In genomic region chr1:173507205-173507846, GRCh38 we compare ENCODE assay signal across 9 cellular contexts. TPM values are rescaled to one million over a fixed set of nuclear protein-coding genes. Genes with fewer than 3 reads are reported as not detected.
DNase-seq lines count a peak whose midpoint lies in the region; ATAC-seq, FAIRE-seq and TF ChIP-seq lines count a peak whose summit lies in the region.
"Had no signal": no experiment of that assay in that cellular context is flagged by ENCODE, and none has a peak within 500 bp of the region (broad histone marks: within the 10 kb centered on the region; RNA-seq: fewer than 3 reads in every experiment).

No MANE protein-coding gene starts in this region.

- no peak for ATAC-seq in GM21528 (IDR thresholded peaks at IDR 0.05; ENCODE audit: low FRiP score, unreplicated experiment)

- no peak for TF ChIP-seq EP300 in SK-N-SH (IDR thresholded peaks at IDR 0.05; ENCODE audit: borderline replicate concordance in 1 of 2, low read depth in 1 of 2, low read length in 1 of 2)

- H3K36me3 Mint-ChIP-seq in CD14-positive monocyte = no peaks in the 10 kb centered on the region

- H3K36me3 ChIP-seq in SK-N-SH (replicated peaks in 1 of 2; ENCODE audit: control insufficient read depth in 1 of 2, insufficient read depth in 2 of 2, low read length in 1 of 2) (no peaks in the 10 kb centered on the region), smooth muscle cell (ENCODE audit: low read depth) (no peaks in the 10 kb centered on the region)

- H3K27me3 Mint-ChIP-seq in CD14-positive monocyte (ENCODE audit: low read depth in 3 of 3) = peaks cover 0 to 3% (median under 1%) of the 10 kb centered on the region in 3 donors

- WGBS in SK-N-SH (ENCODE audit: low lambda C conversion rate) = 65% methylated on average over 3 of the region's 3 CpGs
- 81% methylated on average over 3 of the region's 3 CpGs for WGBS in smooth muscle cell (ENCODE audit: low lambda C conversion rate)

- H3K9me2 ChIP-seq in SK-N-SH = no peaks in the 10 kb centered on the region

- H4K20me1 ChIP-seq in SK-N-SH (ENCODE audit: insufficient read depth) = no peaks in the 10 kb centered on the region
- no peaks in the 10 kb centered on the region for H4K20me1 ChIP-seq in smooth muscle cell (ENCODE audit: low read depth)

- H3K4me1 ChIP-seq in SK-N-SH (ENCODE audit: control insufficient read depth in 1 of 2, insufficient read depth in 2 of 2, low read depth in 1 of 2, low read length in 1 of 2) (peaks cover 0 to 6% of the 10 kb centered on the region in 2 experiments; a peak in 1 of 4 replicates), smooth muscle cell (ENCODE audit: low read depth) (peaks cover 12% of the 10 kb centered on the region)

- H3K4me3 ChIP-seq in SK-N-SH (ENCODE audit: low read depth in 2 of 2, low read length in 1 of 2) (no peak overlapping the region), smooth muscle cell (no peak overlapping the region)

- H3K9me3 ChIP-seq in SK-N-SH (no peaks in the 10 kb centered on the region), smooth muscle cell (replicated peaks; ENCODE audit: low read depth) (no peaks in the 10 kb centered on the region)

- TF ChIP-seq RAD21 in SK-N-SH (IDR thresholded peaks at IDR 0.05; ENCODE audit: low read length) = no peak

- intact Hi-C loops in CD14-positive monocyte (cut with micrococcal nuclease) = no loop called here

- POLR2A ChIA-PET in SK-N-SH (lab: Yijun Ruan, JAX) = no interaction called here

- no peaks in the 10 kb centered on the region for H3K79me2 ChIP-seq in SK-N-SH (ENCODE audit: insufficient read depth)
- no peaks in the 10 kb centered on the region for H3K79me2 ChIP-seq in smooth muscle cell (ENCODE audit: low read depth)

- DNase-seq in H54 (ENCODE audit: insufficient read length, low spot score) (peak; percentile 19), SK-N-SH (no peak), hepatic stellate cell (ENCODE audit: low spot score) (peak; percentile 35), smooth muscle cell (lab: John Stamatoyannopoulos, UW; ENCODE audit: unreplicated experiment) (no peak), CD14-positive monocyte (ENCODE audit: low spot score) (no peak), SKM-1 (lab: John Stamatoyannopoulos, UW; ENCODE audit: unreplicated experiment) (no peak), superior temporal gyrus (ENCODE audit: extremely low spot score) (no peak)

- TF ChIP-seq CTCF in SK-N-SH (IDR thresholded peaks at IDR 0.05) (no peak), smooth muscle cell (IDR thresholded peaks at IDR 0.05; ENCODE audit: borderline replicate concordance, insufficient read depth, poor library complexity, severe bottlenecking) (no peak), CD14-positive monocyte (IDR thresholded peaks at IDR 0.05) (no peak)

- CTCF ChIA-PET in SK-N-SH (lab: Yijun Ruan, JAX) = interaction anchor here (0.8 kb wide), 1 partner anchor 28 kb away, joined by 3 read pairs; no protein-coding TSS in a partner anchor

- no peak overlapping the region for H3K9ac ChIP-seq in SK-N-SH
- peak overlapping the region; percentile 9 for H3K9ac ChIP-seq in smooth muscle cell (ENCODE audit: low read depth)

- no peak overlapping the region for H3K4me3 Mint-ChIP-seq in CD14-positive monocyte
- H3K4me3 Mint-ChIP-seq: T-helper 2 cell treated with Interferon-gamma antibody and Interleukin-4, amounts not matched to agents 5 μg/mL and 100 μg/mL, for 36 hours had no signal

- H3F3A ChIP-seq in SK-N-SH (replicated peaks; ENCODE audit: insufficient read depth) = peaks cover 4% of the 10 kb centered on the region
- H3F3A ChIP-seq in smooth muscle cell (ENCODE audit: low read depth) = no peaks in the 10 kb centered on the region

- no peak overlapping the region for H3K4me2 ChIP-seq in SK-N-SH
- no peak overlapping the region for H3K4me2 ChIP-seq in smooth muscle cell

- peak; percentile 43 for FAIRE-seq in H54 (lab: Jason Lieb, UNC)

- H3K4me1 Mint-ChIP-seq in CD14-positive monocyte = no peaks in the 10 kb centered on the region

- no peak for TF ChIP-seq POLR2A in H54 (IDR thresholded peaks at IDR 0.05; ENCODE audit: low read depth, low read length)

- H2AFZ ChIP-seq in SK-N-SH (ENCODE audit: low read depth) (no peak overlapping the region), smooth muscle cell (ENCODE audit: low read depth) (no peak overlapping the region)

- H3K27me3 ChIP-seq in SK-N-SH (ENCODE audit: insufficient read depth) = no peaks in the 10 kb centered on the region
- no peaks in the 10 kb centered on the region for H3K27me3 ChIP-seq in smooth muscle cell (ENCODE audit: low read depth)

- H3K9me3 Mint-ChIP-seq in CD14-positive monocyte = peaks cover 0 to 2% (median 0%) of the 10 kb centered on the region in 7 donors
- H3K9me3 Mint-ChIP-seq: T-helper 2 cell treated with Interferon-gamma antibody and Interleukin-4, amounts not matched to agents 5 μg/mL and 100 μg/mL, for 36 hours had no signal

- H3K27ac ChIP-seq in SK-N-SH (ENCODE audit: low read depth in 2 of 2, low read length in 1 of 2) (0 out of 4 replicates have a peak overlapping the region, but pooled peaks of 1 of the 2 experiments have one; percentile 9), smooth muscle cell (ENCODE audit: low read depth) (peak overlapping the region; percentile 71)

- no peak overlapping the region for H3K27ac Mint-ChIP-seq in CD14-positive monocyte
- H3K27ac Mint-ChIP-seq: T-helper 2 cell treated with Interferon-gamma antibody and Interleukin-4, amounts not matched to agents 5 μg/mL and 100 μg/mL, for 36 hours had no signal

TF ChIP-seq in SK-N-SH, 30 proteins besides CTCF, POLR2A, EP300 and RAD21:
- TF ChIP-seq YY1 (IDR thresholded peaks at IDR 0.05; ENCODE audit: low read depth) = no peak
- TF ChIP-seq SMC3 (IDR thresholded peaks at IDR 0.05; ENCODE audit: low read depth, low read length) = no peak
- TF ChIP-seq TEAD4 (IDR thresholded peaks at IDR 0.05; ENCODE audit: borderline replicate concordance, insufficient read depth) = no peak
- TF ChIP-seq, protein P1, sequence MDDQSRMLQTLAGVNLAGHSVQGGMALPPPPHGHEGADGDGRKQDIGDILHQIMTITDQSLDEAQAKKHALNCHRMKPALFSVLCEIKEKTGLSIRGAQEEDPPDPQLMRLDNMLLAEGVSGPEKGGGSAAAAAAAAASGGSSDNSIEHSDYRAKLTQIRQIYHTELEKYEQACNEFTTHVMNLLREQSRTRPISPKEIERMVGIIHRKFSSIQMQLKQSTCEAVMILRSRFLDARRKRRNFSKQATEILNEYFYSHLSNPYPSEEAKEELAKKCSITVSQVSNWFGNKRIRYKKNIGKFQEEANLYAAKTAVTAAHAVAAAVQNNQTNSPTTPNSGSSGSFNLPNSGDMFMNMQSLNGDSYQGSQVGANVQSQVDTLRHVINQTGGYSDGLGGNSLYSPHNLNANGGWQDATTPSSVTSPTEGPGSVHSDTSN (IDR thresholded peaks at IDR 0.05) = no peak
- TF ChIP-seq FOSL2 (IDR thresholded peaks at IDR 0.05; ENCODE audit: borderline replicate concordance, low read depth) = peak; percentile 5; the same call in 1 of the 2 replicates

RNA-seq across cellular contexts. Expression of gene PRDX6, which starts 30.2 kb away (rescaled TPM):
- 224 and 270 TPM in 2 replicates for polyA plus RNA-seq in SK-N-SH (2012; rRNA removed)
- 279 and 294 TPM in 2 replicates for polyA plus RNA-seq in SK-N-SH (2012; cell fraction: cytosol; rRNA removed)
- 172 and 259 TPM in 2 replicates for polyA plus RNA-seq in SK-N-SH (2012; cell fraction: nucleus; rRNA removed)
- total RNA-seq in smooth muscle cell = 657 and 689 TPM in 2 replicates
- 484 and 526 TPM in 2 replicates for polyA plus RNA-seq in smooth muscle cell
- polyA plus RNA-seq in CD14-positive monocyte = 100 to 1,000 TPM; 119 to 142 TPM

Comparison
In these comparisons a context has a peak if more than half of its experiments do, and no peak if none do; other contexts are left out.
1. DNase-seq: peak in H54 (single experiment) and hepatic stellate cell (single experiment); none in SK-N-SH (single experiment), smooth muscle cell (single experiment), CD14-positive monocyte (single experiment), SKM-1 (single experiment) and superior temporal gyrus (single experiment).